ENCODE assay signal across 8 cellular contexts in the genomic region with DNA sequence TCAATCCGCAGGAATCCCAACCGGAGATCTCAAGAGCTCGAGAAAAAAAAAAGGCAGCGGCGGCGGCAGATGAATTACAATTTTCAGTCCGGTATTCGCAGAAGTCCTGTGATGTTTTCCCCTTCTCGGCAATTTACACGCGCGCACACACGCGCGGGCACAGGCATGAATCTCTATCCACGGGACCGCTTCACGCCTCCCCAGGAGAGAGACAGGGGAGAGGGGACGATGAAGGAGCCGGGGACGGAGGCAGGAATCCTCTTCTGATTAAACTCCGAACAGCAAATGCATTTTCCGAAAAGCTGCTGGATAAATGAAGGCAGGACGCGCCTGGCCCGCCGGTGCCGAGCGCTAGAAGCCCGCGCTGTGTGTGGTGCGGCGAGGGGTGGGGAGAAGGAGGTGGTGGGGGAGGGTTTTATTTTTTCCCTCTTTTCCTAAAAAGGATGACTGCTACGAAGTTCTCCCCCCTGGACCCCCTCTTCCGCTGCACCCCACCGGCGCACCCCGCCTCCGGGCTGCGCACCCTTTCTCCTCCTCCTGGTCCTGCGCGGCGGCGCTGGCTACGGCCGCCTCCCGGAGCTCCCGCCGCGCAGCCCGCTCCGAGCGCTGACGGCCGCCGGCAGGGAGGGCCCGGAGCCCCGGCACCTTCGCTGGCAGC. TPM values are rescaled to one million over a fixed set of nuclear protein-coding genes. Genes with fewer than 3 reads are reported as not detected.
DNase-seq lines count a peak whose midpoint lies in the region; ATAC-seq and TF ChIP-seq lines count a peak whose summit lies in the region.

A gene (minus strand): TSS at position 387 of the 658 bp plus-strand sequence.

- H3K36me3 ChIP-seq in Loucy (ENCODE audit: insufficient read depth, low read length) (no peaks in the 10 kb centered on the region), thyroid gland (no peaks in the 10 kb centered on the region)

- peak within 1 kb of the TSS; percentile 62; the same call in 1 of the 2 replicates for H2AFZ ChIP-seq in Loucy (ENCODE audit: low read length)

- H3K9ac ChIP-seq in Loucy (ENCODE audit: low read depth, low read length, poor library complexity, severe bottlenecking) = peak within 1 kb of the TSS; percentile 93

- ATAC-seq in GM21723 (IDR thresholded peaks at IDR 0.05; ENCODE audit: unreplicated experiment) = peak; percentile 12

- H3K27me3 ChIP-seq in Loucy (ENCODE audit: insufficient read depth, low read length, poor library complexity, severe bottlenecking) (peaks cover 7% of the 10 kb centered on the region), mononuclear cell (ENCODE audit: insufficient read depth, low read length) (no peaks in the 10 kb centered on the region), thyroid gland (no peaks in the 10 kb centered on the region)

- DNase-seq in ELR (ENCODE audit: low read depth) (peak; percentile 53), epithelial cell of prostate (ENCODE audit: low read depth, low spot score) (no peak), thyroid gland (no peak), NCI-H187 treated with DMSO at 0.1 percent for 48 hours (lab: John Stamatoyannopoulos, UW) (no peak)

- intact Hi-C loops in thyroid gland (cut with DNase I) = loop anchor here (5.0 kb wide), 2 partner anchors 187 to 302 kb away; no protein-coding TSS in a partner anchor

- H3K79me2 ChIP-seq in Loucy (ENCODE audit: insufficient read depth, low read length) = peaks cover 51% of the 10 kb centered on the region

- H3K9me3 ChIP-seq in Loucy (ENCODE audit: insufficient read depth, low read depth, low read length) (no peaks in the 10 kb centered on the region), mononuclear cell (ENCODE audit: low read depth, low read length) (no peaks in the 10 kb centered on the region), thyroid gland (no peaks in the 10 kb centered on the region)

- peak in 1 of 2 donors; percentile 53 for TF ChIP-seq POLR2A in thyroid gland (IDR thresholded peaks at IDR 0.05)

- peaks cover 8% of the 10 kb centered on the region; the same call in 1 of the 2 replicates for H3F3A ChIP-seq in Loucy (ENCODE audit: low read depth)

- 0 to 1% methylated on average over 36 to 57 of the region's 59 CpGs for WGBS in thyroid gland, 2 donors

- peaks cover 43% of the 10 kb centered on the region for H4K20me1 ChIP-seq in Loucy (ENCODE audit: insufficient read depth, low read length, poor library complexity, severe bottlenecking)

- no peaks in the 10 kb centered on the region for H3K9me2 ChIP-seq in Loucy (replicated peaks; ENCODE audit: low read depth, low read length)

- TF ChIP-seq CTCF in Loucy (conservative IDR thresholded peaks at IDR 0.05; ENCODE audit: low read length) (no peak), WI38 (IDR thresholded peaks at IDR 0.05; ENCODE audit: low read depth, low read length) (no peak), thyroid gland (IDR thresholded peaks at IDR 0.05) (no peak)

- H3K4me3 ChIP-seq in Loucy (ENCODE audit: low read length, poor library complexity, severe bottlenecking) (peak within 1 kb of the TSS; percentile 96), WI38 (ENCODE audit: low read depth, low read length) (peak within 1 kb of the TSS; percentile 81), mononuclear cell (ENCODE audit: low read length) (peak within 1 kb of the TSS; percentile 62), thyroid gland (replicated peaks in 1 of 3) (peak within 1 kb of the TSS; percentile 28 to 81 (median 47))

- H3K4me2 ChIP-seq in Loucy (ENCODE audit: low read depth, low read length, poor library complexity, severe bottlenecking) = peak within 1 kb of the TSS; percentile 97

- peak within 1 kb of the TSS; percentile 16 for H3K27ac ChIP-seq in epithelial cell of prostate
- H3K27ac ChIP-seq in thyroid gland = peak within 1 kb of the TSS; percentile 65 to 88 (median 86)

- H3K4me1 ChIP-seq in Loucy (ENCODE audit: insufficient read depth, low read length, poor library complexity, severe bottlenecking) (peaks cover 52% of the 10 kb centered on the region), mononuclear cell (ENCODE audit: insufficient read depth, low read length) (peaks cover 50% of the 10 kb centered on the region), thyroid gland (peaks cover 6 to 21% of the 10 kb centered on the region in 2 donors)

RNA-seq across cellular contexts. Expression of the gene that starts here (rescaled TPM):
- 78.2 TPM for total RNA-seq in mononuclear cell
- total RNA-seq in thyroid gland = 100 to 1,000 TPM; 108 to 163 (median 115) TPM
